In genomic region chr1:18447509-18448220, GRCh38 we compare ENCODE assay signal across 19 cellular contexts. TPM values are rescaled to one million over a fixed set of nuclear protein-coding genes. Genes with fewer than 3 reads are reported as not detected.
DNase-seq lines count a peak whose midpoint lies in the region; ATAC-seq, FAIRE-seq and TF ChIP-seq lines count a peak whose summit lies in the region.
"Had no signal": no experiment of that assay in that cellular context is flagged by ENCODE, and none has a peak within 500 bp of the region (broad histone marks: within the 10 kb centered on the region; RNA-seq: fewer than 3 reads in every experiment).

No MANE protein-coding gene starts in this region.

- FAIRE-seq in H1 (lab: Jason Lieb, UNC) (no peak), H54 (lab: Jason Lieb, UNC) (no peak)
- FAIRE-seq: A549, D721Med, GM12892, K562 had no signal

- no peak for TF ChIP-seq POLR2A in H1 (IDR thresholded peaks at IDR 0.05; ENCODE audit: control extremely low read depth in 1 of 2, low read depth in 2 of 2, low read length in 2 of 2)
- TF ChIP-seq POLR2A in H54 (IDR thresholded peaks at IDR 0.05; ENCODE audit: low read depth, low read length): no peak

- no peak overlapping the region; the same call in 1 of the 2 replicates for H3K18ac ChIP-seq in H1 (ENCODE audit: extremely low read depth, low read length)

- peak overlapping the region in 1 of 4 experiments; percentile 56; a peak in 1 of 7 replicates for H3K9ac ChIP-seq in H1 (replicated peaks in 1 of 4; ENCODE audit: extremely low read depth in 1 of 4, low read depth in 3 of 4, low read length in 3 of 4)

- TF ChIP-seq EP300 in H1 (IDR thresholded peaks at IDR 0.05; ENCODE audit: borderline replicate concordance in 1 of 2, low read depth in 2 of 2, low read length in 2 of 2): no peak

- WGBS in H1 (ENCODE audit: extremely low coverage in 1 of 2, insufficient coverage in 1 of 2, insufficient read length in 1 of 2, insufficient replicate concordance in 2 of 2, low coverage in 1 of 2, low lambda C conversion rate in 2 of 2, missing lambda C conversion rate in 1 of 2), 2 experiments: 81% methylated on average over 13 of the region's 13 CpGs; no CpG with 5 or more reads in 1 of the 2 experiments

- no peak overlapping the region for H3K56ac ChIP-seq in H1 (replicated peaks; ENCODE audit: insufficient read length, low read depth, low read length)

- peak overlapping the region; percentile 95 for H4K91ac ChIP-seq in H1 (replicated peaks; ENCODE audit: insufficient read length, low read length)

- no peaks in the 10 kb centered on the region for H3K79me2 ChIP-seq in H1 (ENCODE audit: control insufficient read depth in 1 of 2, insufficient read depth in 2 of 2, low read length in 2 of 2)

- no peaks in the 10 kb centered on the region for H3K79me1 ChIP-seq in H1 (ENCODE audit: low read depth, low read length)

- no peak overlapping the region for H4K8ac ChIP-seq in H1 (ENCODE audit: extremely low read depth, insufficient read depth, low read length)

- TF ChIP-seq RAD21 in H1 (IDR thresholded peaks at IDR 0.05 in 1 of 2, conservative IDR thresholded peaks at IDR 0.05 in 1 of 2; ENCODE audit: low read depth in 2 of 2, low read length in 2 of 2): no peak

- no peak for ATAC-seq in HG03135 (IDR thresholded peaks at IDR 0.05; ENCODE audit: unreplicated experiment)
- ATAC-seq: A549; CD8-positive, alpha-beta T cell; K562 had no signal

- peak overlapping the region; percentile 89; the same call in 1 of the 2 replicates for H2BK15ac ChIP-seq in H1 (ENCODE audit: low read length)

- H3K4me3 ChIP-seq in HEK293 (ENCODE audit: low read depth, low read length): no peak overlapping the region
- no peak overlapping the region for H3K4me3 ChIP-seq in H1 (ENCODE audit: extremely low read depth in 1 of 4, insufficient read depth in 2 of 4, low read depth in 3 of 4, low read length in 4 of 4)
- H3K4me3 ChIP-seq: A549, K562 had no signal

- no peak overlapping the region for H4K5ac ChIP-seq in H1 (ENCODE audit: insufficient read length, low read depth, low read length)

- H3K36me3 ChIP-seq in HEK293 (ENCODE audit: control insufficient read depth in 2 of 2, insufficient read depth in 1 of 2, low read length in 2 of 2) (no peaks in the 10 kb centered on the region), H1 (ENCODE audit: control insufficient read depth in 2 of 4, insufficient read depth in 4 of 4, low read length in 3 of 4) (no peaks in the 10 kb centered on the region)

- DNase-seq in H1 (ENCODE audit: low read depth in 1 of 2, low spot score in 2 of 2): no peak
- peak; percentile 45 for DNase-seq in mesenteric fat pad (ENCODE audit: low spot score)
- DNase-seq in DMS114 treated with DMSO at 0.1 percent for 48 hours (lab: John Stamatoyannopoulos, UW; ENCODE audit: unreplicated experiment): no peak
- DNase-seq in A172 (ENCODE audit: low spot score): no peak
- no peak for DNase-seq in H54 (ENCODE audit: insufficient read length, low spot score)
- DNase-seq: CD8-positive, alpha-beta T cell; COR-L47; DND-41; GDM1; H9 had no signal

- H3K27ac ChIP-seq in HEK293 (ENCODE audit: extremely low read depth, low read depth, low read length) (no peak overlapping the region), H1 (ENCODE audit: low read depth, low read length) (no peak overlapping the region)
- H3K27ac ChIP-seq: A549 had no signal

- CTCF ChIA-PET in HEK293 (lab: Yijun Ruan, JAX): no interaction called here
- CTCF ChIA-PET in H1 (lab: Charles Lee; ENCODE audit: partially characterized antibody): interaction anchor here (0.6 to 1.4 kb wide), 3 partner anchors 38 to 601 kb away, joined by 3 to 4 read pairs (median 3); no protein-coding TSS in a partner anchor

- peak overlapping the region in 1 of 2 experiments; percentile 50; a peak in 1 of 4 replicates for H3K4me2 ChIP-seq in H1 (ENCODE audit: insufficient read depth in 1 of 2, low read depth in 2 of 2, low read length in 2 of 2)
- H3K4me2 ChIP-seq: A549 had no signal

- H2BK12ac ChIP-seq in H1 (ENCODE audit: low read depth, low read length): peak overlapping the region; percentile 61; the same call in 1 of the 2 replicates

- peaks cover 0 to 2% of the 10 kb centered on the region in 2 experiments for H4K20me1 ChIP-seq in H1 (replicated peaks in 1 of 2; ENCODE audit: control insufficient read depth in 1 of 2, insufficient read depth in 2 of 2, low read length in 2 of 2)

- POLR2A ChIA-PET in HEK293 (lab: Yijun Ruan, JAX): no interaction called here
- POLR2A ChIA-PET in H1 (lab: Charles Lee; ENCODE audit: partially characterized antibody): interaction anchor here (0.6 to 1.5 kb wide), 3 partner anchors 9 to 67 kb away, joined by 3 read pairs; no protein-coding TSS in a partner anchor

- H3K23me2 ChIP-seq in H1 (ENCODE audit: low read depth, low read length): no peaks in the 10 kb centered on the region; the same call in 1 of the 2 replicates

- H3K14ac ChIP-seq in H1 (ENCODE audit: insufficient read length): peak overlapping the region; percentile 57

- H3K4me1 ChIP-seq in HEK293 (ENCODE audit: control insufficient read depth, insufficient read depth, low read length) (no peaks in the 10 kb centered on the region), H1 (replicated peaks in 1 of 4; ENCODE audit: control insufficient read depth in 3 of 4, insufficient read depth in 4 of 4, low read length in 3 of 4) (peaks cover 3 to 13% (median 9%) of the 10 kb centered on the region in 4 experiments; a peak in 6 of 7 replicates)
- H3K4me1 ChIP-seq: A549 had no signal

- H2AK5ac ChIP-seq in H1 (ENCODE audit: low read depth, low read length): peak overlapping the region; percentile 44; the same call in 1 of the 2 replicates

- TF ChIP-seq CTCF in HEK293 (tag by site-specific recombination; IDR thresholded peaks at IDR 0.05) (no peak), H1 (IDR thresholded peaks at IDR 0.05; ENCODE audit: control extremely low read depth in 1 of 3, insufficient read depth in 1 of 3, low read depth in 1 of 3, low read length in 3 of 3) (no peak)

- H3K23ac ChIP-seq in H1 (ENCODE audit: insufficient read length): peak overlapping the region; percentile 100

- no peaks in the 10 kb centered on the region for H3K27me3 ChIP-seq in H1 (replicated peaks in 1 of 4; ENCODE audit: control insufficient read depth in 3 of 4, extremely low read depth in 1 of 4, insufficient read depth in 3 of 4, low read length in 3 of 4)

- no peak overlapping the region for H2BK120ac ChIP-seq in H1 (replicated peaks; ENCODE audit: low read depth, low read length)

- H2AFZ ChIP-seq in H1 (ENCODE audit: low read length): no peak overlapping the region

- H3K9me3 ChIP-seq in HEK293 (ENCODE audit: control insufficient read depth, insufficient read depth, low read depth, low read length): no peaks in the 10 kb centered on the region
- peaks cover 0 to 3% of the 10 kb centered on the region in 2 experiments; a peak in 1 of 4 replicates for H3K9me3 ChIP-seq in H1 (ENCODE audit: insufficient read depth in 2 of 2, low read depth in 1 of 2, low read length in 1 of 2)
- H3K9me3 ChIP-seq: A549 had no signal

- H3K4ac ChIP-seq in H1 (replicated peaks; ENCODE audit: insufficient read length, low read depth, low read length): peak overlapping the region; percentile 44

- no peak overlapping the region; the same call in 1 of the 2 replicates for H2BK20ac ChIP-seq in H1 (ENCODE audit: low read length)

- peak overlapping the region; percentile 3; the same call in 1 of the 2 replicates for H2BK5ac ChIP-seq in H1 (ENCODE audit: low read depth, low read length)

TF ChIP-seq in HEK293, 187 proteins besides CTCF, POLR2A, EP300 and RAD21:
- TF ChIP-seq, protein P1, sequence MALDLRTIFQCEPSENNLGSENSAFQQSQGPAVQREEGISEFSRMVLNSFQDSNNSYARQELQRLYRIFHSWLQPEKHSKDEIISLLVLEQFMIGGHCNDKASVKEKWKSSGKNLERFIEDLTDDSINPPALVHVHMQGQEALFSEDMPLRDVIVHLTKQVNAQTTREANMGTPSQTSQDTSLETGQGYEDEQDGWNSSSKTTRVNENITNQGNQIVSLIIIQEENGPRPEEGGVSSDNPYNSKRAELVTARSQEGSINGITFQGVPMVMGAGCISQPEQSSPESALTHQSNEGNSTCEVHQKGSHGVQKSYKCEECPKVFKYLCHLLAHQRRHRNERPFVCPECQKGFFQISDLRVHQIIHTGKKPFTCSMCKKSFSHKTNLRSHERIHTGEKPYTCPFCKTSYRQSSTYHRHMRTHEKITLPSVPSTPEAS (tag by site-specific recombination; IDR thresholded peaks at IDR 0.05): peak; percentile 40; the same call in 1 of the 2 replicates
- TF ChIP-seq ZBTB20 (tag by site-specific recombination; IDR thresholded peaks at IDR 0.05): no peak

TF ChIP-seq in H1, 55 proteins besides CTCF, POLR2A, EP300 and RAD21:
- TF ChIP-seq HDAC6 (IDR thresholded peaks at IDR 0.05; ENCODE audit: low read depth, low read length) (no peak), MAX (IDR thresholded peaks at IDR 0.05) (no peak), RFX5 (IDR thresholded peaks at IDR 0.05; ENCODE audit: borderline replicate concordance, low read depth, low read length) (no peak), PHF8 (conservative IDR thresholded peaks at IDR 0.05; ENCODE audit: low read depth, low read length) (no peak), SP4 (IDR thresholded peaks at IDR 0.05; ENCODE audit: low read length) (no peak), GABPA (IDR thresholded peaks at IDR 0.05; ENCODE audit: borderline replicate concordance, insufficient read depth, low read length) (no peak), SP1 (IDR thresholded peaks at IDR 0.05; ENCODE audit: low read depth, low read length) (no peak), TEAD4 (IDR thresholded peaks at IDR 0.05; ENCODE audit: low read depth, low read length) (peak; percentile 45; the same call in 1 of the 2 replicates)

RNA-seq across cellular contexts. Expression of gene KLHDC7A, which starts 33.1 kb away (rescaled TPM):
- total RNA-seq in H1 (2021; fragmentation: NEBNext Ultra II Directional; extraction: Animal tissue kit (Norgen Biotek cat#: 25700)): 18.9 and 19.1 TPM in 2 replicates
- polyA plus RNA-seq in H1 (2011; rRNA removed): 3.9 and 8.5 TPM in 2 replicates
- polyA plus RNA-seq in H1 (2011; cell fraction: cytosol; rRNA removed): 6.8 TPM
- polyA plus RNA-seq in H1 (2011; cell fraction: nucleus; rRNA removed): 15.3 TPM
- 7.8 to 11.5 TPM (median 10.0 TPM) in 4 replicates for polyA plus RNA-seq in H1 (2012, experiment 1 of 2)
- polyA plus RNA-seq in H1 (2012, experiment 2 of 2): 8.7 TPM
- polyA plus RNA-seq in H1 (2013, experiment 1 of 2): 17.9 TPM
- polyA plus RNA-seq in H1 (2013, experiment 2 of 2): 18.2 TPM
- polyA minus RNA-seq in H1 (2011; rRNA and poly(A)+ RNA removed): 9.1 and 9.2 TPM in 2 replicates
- polyA minus RNA-seq in H1 (2011; cell fraction: cytosol; rRNA and poly(A)+ RNA removed): 11.3 TPM
- 21.2 TPM for polyA minus RNA-seq in H1 (2011; cell fraction: nucleus; rRNA and poly(A)+ RNA removed)
- total RNA-seq in mesenteric fat pad: 0.93 TPM
- total RNA-seq in A172 (2014; rRNA removed; shearing (Covaris generic)): 0.91 and 2.0 TPM in 2 replicates
- total RNA-seq: CD8-positive, alpha-beta T cell had no signal
- polyA plus RNA-seq: AG04450, BJ, CD14-positive monocyte had no signal
